ENCODE assay signal across 12 cellular contexts in genomic region chr2:95277246-95277906, GRCh38. TPM values are rescaled to one million over a fixed set of nuclear protein-coding genes. Genes with fewer than 3 reads are reported as not detected.
DNase-seq lines count a peak whose midpoint lies in the region; ATAC-seq, FAIRE-seq and TF ChIP-seq lines count a peak whose summit lies in the region.
"Had no signal": no experiment of that assay in that cellular context is flagged by ENCODE, and none has a peak within 500 bp of the region (broad histone marks: within the 10 kb centered on the region; RNA-seq: fewer than 3 reads in every experiment).

No MANE protein-coding gene starts in this region.

- H3K27ac ChIP-seq in RWPE2 (ENCODE audit: poor library complexity, severe bottlenecking), result peak overlapping the region; percentile 75
- peak overlapping the region; percentile 5 to 55 for H3K27ac ChIP-seq in kidney (ENCODE audit: low read depth in 2 of 2, low read length in 2 of 2)
- no peak overlapping the region for H3K27ac ChIP-seq in upper lobe of right lung
- H3K27ac ChIP-seq: ascending aorta, BLaER1 had no signal

- no peak overlapping the region for H3K27ac Mint-ChIP-seq in stimulated activated effector memory CD8-positive, alpha-beta T cell treated with anti-CD3 and anti-CD28 coated beads, Interleukin-12 subunit alpha, Interleukin-12 subunit beta, amount 100 ng/mL, for 72 hours

- TF ChIP-seq CTCF in RWPE2 (IDR thresholded peaks at IDR 0.05; ENCODE audit: poor library complexity, severe bottlenecking) (peak; percentile 40), kidney (IDR thresholded peaks at IDR 0.05; ENCODE audit: borderline replicate concordance, extremely low read depth, insufficient read depth) (no peak), upper lobe of right lung (IDR thresholded peaks at IDR 0.05) (no peak)

- no peak for ATAC-seq in Right ventricle myocardium inferior
- peak; percentile 51 for ATAC-seq in RWPE2 (ENCODE audit: low read depth)
- ATAC-seq in upper lobe of right lung, result peak; percentile 10
- no peak for ATAC-seq in stimulated activated effector memory CD8-positive, alpha-beta T cell treated with anti-CD3 and anti-CD28 coated beads, Interleukin-12 subunit alpha, Interleukin-12 subunit beta, amount 100 ng/mL, for 72 hours
- ATAC-seq: SK-N-SH treated with all-trans-retinoic acid at 6 μM for 48 hours had no signal

- no peak overlapping the region for H3K9ac ChIP-seq in kidney (ENCODE audit: low read length in 2 of 2)
- H3K9ac ChIP-seq: BLaER1 had no signal

- H3K27me3 ChIP-seq in RWPE2 (ENCODE audit: insufficient read depth, poor library complexity, severe bottlenecking), result no peaks in the 10 kb centered on the region
- H3K27me3 ChIP-seq in upper lobe of right lung, result no peaks in the 10 kb centered on the region
- H3K27me3 ChIP-seq: ascending aorta, BLaER1 had no signal

- H3K4me1 Mint-ChIP-seq in stimulated activated effector memory CD8-positive, alpha-beta T cell treated with anti-CD3 and anti-CD28 coated beads, Interleukin-12 subunit alpha, Interleukin-12 subunit beta, amount 100 ng/mL, for 72 hours, result no peaks in the 10 kb centered on the region

- no peaks in the 10 kb centered on the region for H3K9me3 Mint-ChIP-seq in stimulated activated effector memory CD8-positive, alpha-beta T cell treated with anti-CD3 and anti-CD28 coated beads, Interleukin-12 subunit alpha, Interleukin-12 subunit beta, amount 100 ng/mL, for 72 hours

- no peak overlapping the region for H3K4me3 Mint-ChIP-seq in stimulated activated effector memory CD8-positive, alpha-beta T cell treated with anti-CD3 and anti-CD28 coated beads, Interleukin-12 subunit alpha, Interleukin-12 subunit beta, amount 100 ng/mL, for 72 hours

- intact Hi-C loops in cardiac septum (cut with DNase I) (no loop called here), Right ventricle myocardium inferior (cut with DNase I) (no loop called here), kidney (cut with DNase I) (no loop called here), upper lobe of right lung (cut with DNase I) (no loop called here)

- H3K4me3 ChIP-seq in RWPE2 (ENCODE audit: severe bottlenecking) (no peak overlapping the region), kidney (ENCODE audit: low read length in 2 of 2) (peak overlapping the region in 1 of 2 donors; percentile 61), upper lobe of right lung (no peak overlapping the region)
- H3K4me3 ChIP-seq: ascending aorta, BLaER1 had no signal

- peak; percentile 47 for DNase-seq in cardiac septum (ENCODE audit: low spot score)
- DNase-seq in Right ventricle myocardium inferior (ENCODE audit: missing footprints), result no peak
- DNase-seq in RWPE2 (ENCODE audit: low spot score), result peak; percentile 66
- DNase-seq in kidney, result peak; percentile 83
- DNase-seq in upper lobe of right lung, result peak; percentile 67
- no peak for DNase-seq in GF-D8 (lab: John Stamatoyannopoulos, UW)
- DNase-seq in stimulated activated effector memory CD8-positive, alpha-beta T cell treated with anti-CD3 and anti-CD28 coated beads, Interleukin-12 subunit alpha, Interleukin-12 subunit beta, amount 100 ng/mL, for 72 hours (ENCODE audit: low spot score in 2 of 2), result no peak
- DNase-seq in activated CD4-positive, alpha-beta T cell treated with anti-CD3 and anti-CD28 coated beads for 1 hour, result no peak

- peaks cover 20% of the 10 kb centered on the region for H3K36me3 ChIP-seq in RWPE2 (ENCODE audit: low read depth)
- peaks cover 0 to 8% of the 10 kb centered on the region in 2 donors for H3K36me3 ChIP-seq in kidney (ENCODE audit: control insufficient read depth in 1 of 2, insufficient read depth in 2 of 2, low read length in 2 of 2)
- no peaks in the 10 kb centered on the region for H3K36me3 ChIP-seq in upper lobe of right lung
- H3K36me3 ChIP-seq: ascending aorta, BLaER1 had no signal

- no peak for FAIRE-seq in kidney (lab: Jason Lieb, UNC)

- no peaks in the 10 kb centered on the region for H3K36me3 Mint-ChIP-seq in stimulated activated effector memory CD8-positive, alpha-beta T cell treated with anti-CD3 and anti-CD28 coated beads, Interleukin-12 subunit alpha, Interleukin-12 subunit beta, amount 100 ng/mL, for 72 hours

- H3K4me1 ChIP-seq in RWPE2 (ENCODE audit: insufficient read depth, poor library complexity, severe bottlenecking), result peaks cover 40% of the 10 kb centered on the region
- H3K4me1 ChIP-seq in kidney (ENCODE audit: control insufficient read depth in 1 of 2, insufficient read depth in 1 of 2, low read depth in 1 of 2, low read length in 2 of 2), result peaks cover 0 to 17% of the 10 kb centered on the region in 2 donors
- no peaks in the 10 kb centered on the region for H3K4me1 ChIP-seq in upper lobe of right lung
- H3K4me1 ChIP-seq: ascending aorta, BLaER1 had no signal

- H3K9me3 ChIP-seq in RWPE2 (ENCODE audit: severe bottlenecking) (no peaks in the 10 kb centered on the region), kidney (ENCODE audit: control insufficient read depth in 1 of 2, low read length in 2 of 2) (no peaks in the 10 kb centered on the region), upper lobe of right lung (no peaks in the 10 kb centered on the region)
- H3K9me3 ChIP-seq: ascending aorta, BLaER1 had no signal

RNA-seq across cellular contexts. Expression of gene PROM2, which starts 3.1 kb away (rescaled TPM):
- 0.83 TPM for total RNA-seq in cardiac septum
- 0.32 TPM for total RNA-seq in Right ventricle myocardium inferior
- 65.6 TPM for total RNA-seq in kidney
- 55.6 TPM for polyA plus RNA-seq in kidney (ENCODE audit: insufficient read depth, low read depth, low replicate concordance)
- 6.0 TPM for total RNA-seq in upper lobe of right lung
- total RNA-seq: ascending aorta had no signal

RNA-seq across cellular contexts. Expression of gene KCNIP3, which starts 19.8 kb away (rescaled TPM):
- 6.5 TPM for total RNA-seq in cardiac septum
- 8.7 TPM for total RNA-seq in Right ventricle myocardium inferior
- 27.6 TPM for total RNA-seq in kidney
- polyA plus RNA-seq in kidney (ENCODE audit: insufficient read depth, low read depth, low replicate concordance), result 14.8 TPM
- total RNA-seq in upper lobe of right lung, result 3.0 TPM
- total RNA-seq: mononuclear cell had no signal

Comparison
In these comparisons a context has a peak if more than half of its experiments do, and no peak if none do; other contexts are left out.
1. DNase-seq: peak in cardiac septum (single experiment), RWPE2 (single experiment), kidney (single experiment) and upper lobe of right lung (single experiment); none in Right ventricle myocardium inferior (single experiment), GF-D8 (single experiment), stimulated activated effector memory CD8-positive, alpha-beta T cell treated with anti-CD3 and anti-CD28 coated beads, Interleukin-12 subunit alpha, Interleukin-12 subunit beta, amount 100 ng/mL, for 72 hours (0 of 2) and activated CD4-positive, alpha-beta T cell treated with anti-CD3 and anti-CD28 coated beads for 1 hour (single experiment).
2. ATAC-seq: peak in RWPE2 (single experiment) and upper lobe of right lung (single experiment); none in Right ventricle myocardium inferior (single experiment) and stimulated activated effector memory CD8-positive, alpha-beta T cell treated with anti-CD3 and anti-CD28 coated beads, Interleukin-12 subunit alpha, Interleukin-12 subunit beta, amount 100 ng/mL, for 72 hours (single experiment).